Comparison of ENCODE assay signal across 18 cellular contexts in genomic region chr20:4406627-4407026, GRCh38.
A peak's percentile ranks its signal among the peaks of the same experiment; 100 is the strongest.
DNase-seq lines count a peak whose midpoint lies in the region; FAIRE-seq and TF ChIP-seq lines count a peak whose summit lies in the region.
"Had no signal": no experiment of that assay in that cellular context is flagged by ENCODE, and none has a peak within 500 bp of the region (broad histone marks: within the 10 kb centered on the region; RNA-seq: fewer than 3 reads in every experiment).

No MANE protein-coding gene starts in this region.

- H3K27me3 ChIP-seq in breast epithelium, result no peaks in the 10 kb centered on the region
- peaks cover 22% of the 10 kb centered on the region for H3K27me3 ChIP-seq in adipocyte (replicated peaks; ENCODE audit: control insufficient read depth, insufficient read depth, low read length)
- H3K27me3 ChIP-seq: upper lobe of right lung had no signal

- no peaks in the 10 kb centered on the region for H3K9me3 Mint-ChIP-seq in MCF 10A (ENCODE audit: unreplicated experiment)
- H3K9me3 Mint-ChIP-seq: activated naive CD8-positive, alpha-beta T cell treated with anti-CD3 and anti-CD28 coated beads, Interleukin-2, amount 10 ng/mL, durations not matched to agents 7 days and 5 days had no signal

- no peaks in the 10 kb centered on the region for H3K4me1 Mint-ChIP-seq in MCF 10A (ENCODE audit: insufficient read depth, unreplicated experiment)
- H3K4me1 Mint-ChIP-seq: activated naive CD8-positive, alpha-beta T cell treated with anti-CD3 and anti-CD28 coated beads, Interleukin-2, amount 10 ng/mL, durations not matched to agents 7 days and 5 days had no signal

- no peak overlapping the region for H3K27ac ChIP-seq in breast epithelium
- H3K27ac ChIP-seq: upper lobe of right lung, WERI-Rb-1 had no signal

- CTCF ChIA-PET in MCF 10A (lab: Yijun Ruan, JAX), result interaction anchor here (0.6 kb wide), 1 partner anchor 93 kb away, joined by 6 read pairs; no protein-coding TSS in a partner anchor

- intact Hi-C loops in MCF 10A (cut with micrococcal nuclease) (no loop called here), breast epithelium (cut with DNase I; ENCODE audit: low total_unique reads) (no loop called here)

- H3K9ac ChIP-seq in adipocyte (ENCODE audit: low read length), result no peak overlapping the region

- H3K4me3 Mint-ChIP-seq in MCF 10A (ENCODE audit: unreplicated experiment), result no peak overlapping the region
- H3K4me3 Mint-ChIP-seq: activated naive CD8-positive, alpha-beta T cell treated with anti-CD3 and anti-CD28 coated beads, Interleukin-2, amount 10 ng/mL, durations not matched to agents 7 days and 5 days had no signal

- no peaks in the 10 kb centered on the region for H3K4me1 ChIP-seq in breast epithelium
- peaks cover 10% of the 10 kb centered on the region for H3K4me1 ChIP-seq in adipocyte (ENCODE audit: control insufficient read depth, insufficient read depth, low read length)
- H3K4me1 ChIP-seq: upper lobe of right lung had no signal

- H3K36me3 ChIP-seq in breast epithelium, result no peaks in the 10 kb centered on the region
- no peaks in the 10 kb centered on the region for H3K36me3 ChIP-seq in adipocyte (ENCODE audit: control insufficient read depth, insufficient read depth, low read length, severe bottlenecking)
- H3K36me3 ChIP-seq: upper lobe of right lung, WERI-Rb-1 had no signal

- POLR2A ChIA-PET in MCF 10A (lab: Yijun Ruan, JAX), result interaction anchor here (0.7 to 1.4 kb wide), 4 partner anchors 24 to 106 kb away, joined by 3 read pairs; no protein-coding TSS in a partner anchor

- FAIRE-seq in GM19239 (lab: Jason Lieb, UNC), result no peak
- FAIRE-seq: GM12892 had no signal

- TF ChIP-seq CTCF in MCF 10A (IDR thresholded peaks at IDR 0.05; ENCODE audit: unreplicated experiment), result no peak
- no peak for TF ChIP-seq CTCF in breast epithelium (IDR thresholded peaks at IDR 0.05)

- H3K36me3 Mint-ChIP-seq in MCF 10A (ENCODE audit: insufficient read depth, unreplicated experiment), result no peaks in the 10 kb centered on the region
- H3K36me3 Mint-ChIP-seq: activated naive CD8-positive, alpha-beta T cell treated with anti-CD3 and anti-CD28 coated beads, Interleukin-2, amount 10 ng/mL, durations not matched to agents 7 days and 5 days had no signal

- BruUV-seq in MCF 10A (replicated peaks; lab: Mats Ljungman, UMichigan), result no TSS peak

- H3K27ac Mint-ChIP-seq in MCF 10A (ENCODE audit: low read depth, unreplicated experiment), result no peak overlapping the region
- H3K27ac Mint-ChIP-seq: activated naive CD8-positive, alpha-beta T cell treated with anti-CD3 and anti-CD28 coated beads, Interleukin-2, amount 10 ng/mL, durations not matched to agents 7 days and 5 days had no signal

- no peak for TF ChIP-seq POLR2A in breast epithelium (IDR thresholded peaks at IDR 0.05)

- no peak overlapping the region for H3K4me3 ChIP-seq in breast epithelium
- no peak overlapping the region for H3K4me3 ChIP-seq in adipocyte (ENCODE audit: low read length)
- H3K4me3 ChIP-seq: upper lobe of right lung had no signal

- DNase-seq in MCF 10A (ENCODE audit: unreplicated experiment) (peak; percentile 92), breast epithelium (ENCODE audit: low spot score in 2 of 2) (no peak), adipocyte (ENCODE audit: low read depth) (peak; percentile 76), fibroblast of the conjunctiva (ENCODE audit: low read depth) (peak; percentile 28), stromal cell of bone marrow (ENCODE audit: low read depth) (peak; percentile 36), GM19239 (ENCODE audit: insufficient read length, low spot score) (no peak), NCI-H345 treated with DMSO at 0.1 percent for 48 hours (lab: John Stamatoyannopoulos, UW; ENCODE audit: unreplicated experiment) (no peak)
- no peak for DNase-seq in stimulated activated naive CD4-positive, alpha-beta T cell treated with Interleukin-2 at 50 U/mL for 16 hours (lab: John Stamatoyannopoulos, UW)
- DNase-seq: 8988T; activated naive CD8-positive, alpha-beta T cell treated with anti-CD3 and anti-CD28 coated beads, Interleukin-2, amount 10 ng/mL, durations not matched to agents 7 days and 5 days; effector CD4-positive, alpha-beta T cell; H7; hypothalamus; NCI-H1930; stimulated activated CD4-positive, alpha-beta T cell treated with anti-CD3 and anti-CD28 coated beads, Interleukin-15, amount 100 ng/mL, for 24 hours; upper lobe of right lung; WERI-Rb-1 had no signal

- H3K9me3 ChIP-seq in breast epithelium (no peaks in the 10 kb centered on the region), adipocyte (ENCODE audit: control insufficient read depth, low read length) (no peaks in the 10 kb centered on the region)
- H3K9me3 ChIP-seq: upper lobe of right lung had no signal

- H3K27me3 Mint-ChIP-seq in MCF 10A (ENCODE audit: insufficient read depth, unreplicated experiment), result no peaks in the 10 kb centered on the region

Comparison
In these comparisons a context has a peak if more than half of its experiments do, and no peak if none do; other contexts are left out.
1. DNase-seq: peak in MCF 10A (single experiment), adipocyte (single experiment), fibroblast of the conjunctiva (single experiment) and stromal cell of bone marrow (single experiment); none in breast epithelium (0 of 2), GM19239 (single experiment), stimulated activated naive CD4-positive, alpha-beta T cell treated with Interleukin-2 at 50 U/mL for 16 hours (single experiment) and NCI-H345 treated with DMSO at 0.1 percent for 48 hours (single experiment).